Comparison of ENCODE assay signal across 8 cellular contexts in the genomic region with DNA sequence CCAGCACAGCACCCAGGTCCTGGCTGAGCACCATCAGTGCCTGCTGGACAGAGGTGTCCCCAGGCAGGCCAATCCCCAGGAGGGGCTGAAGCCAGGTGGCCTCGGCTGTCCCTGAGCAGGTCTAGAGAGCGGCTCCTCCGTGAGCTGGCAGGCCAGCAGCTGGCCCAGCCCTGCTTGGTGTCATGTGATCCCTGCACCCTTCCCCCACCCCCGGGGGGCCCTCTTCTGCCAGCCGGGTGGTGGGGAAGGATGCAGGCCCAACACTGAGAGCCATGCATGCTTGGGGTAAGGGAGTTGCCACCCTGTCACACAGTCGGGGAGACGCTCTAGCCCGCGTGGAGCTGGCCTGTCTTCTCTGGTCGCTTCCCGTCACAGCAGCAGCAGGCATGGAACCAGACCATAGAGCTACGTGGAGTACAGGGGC. TPM values are rescaled to one million over a fixed set of nuclear protein-coding genes. Genes with fewer than 3 reads are reported as not detected.
DNase-seq lines count a peak whose midpoint lies in the region; ATAC-seq and TF ChIP-seq lines count a peak whose summit lies in the region.

No MANE protein-coding gene starts in this region.

- H3K9me3 Mint-ChIP-seq in activated naive CD4-positive, alpha-beta T cell treated with anti-CD3 and anti-CD28 coated beads, Interleukin-2, amount 50 U/mL, for 24 hours = no peaks in the 10 kb centered on the region
- H3K9me3 Mint-ChIP-seq in mesothelial cell of epicardium = no peaks in the 10 kb centered on the region

- H3K4me1 Mint-ChIP-seq in activated naive CD4-positive, alpha-beta T cell treated with anti-CD3 and anti-CD28 coated beads, Interleukin-2, amount 50 U/mL, for 24 hours = peaks cover 47% of the 10 kb centered on the region
- peaks cover 26% of the 10 kb centered on the region for H3K4me1 Mint-ChIP-seq in mesothelial cell of epicardium

- intact Hi-C loops in ascending aorta (cut with DNase I) (no loop called here), upper lobe of right lung (cut with DNase I) (no loop called here)

- H3K27ac Mint-ChIP-seq in activated naive CD4-positive, alpha-beta T cell treated with anti-CD3 and anti-CD28 coated beads, Interleukin-2, amount 50 U/mL, for 24 hours = no peak overlapping the region
- H3K27ac Mint-ChIP-seq in mesothelial cell of epicardium = peak overlapping the region; percentile 12

- peaks cover 11 to 24% of the 10 kb centered on the region in 2 donors for H3K4me1 ChIP-seq in ascending aorta
- peaks cover 68% of the 10 kb centered on the region for H3K4me1 ChIP-seq in upper lobe of right lung

- ATAC-seq in upper lobe of right lung = peak; percentile 1
- no peak for ATAC-seq in esophagus mucosa
- no peak for ATAC-seq in GM18861 (IDR thresholded peaks at IDR 0.05; ENCODE audit: unreplicated experiment)
- ATAC-seq in HG02678 (IDR thresholded peaks at IDR 0.05; ENCODE audit: unreplicated experiment) = no peak

- no peaks in the 10 kb centered on the region for H3K27me3 Mint-ChIP-seq in activated naive CD4-positive, alpha-beta T cell treated with anti-CD3 and anti-CD28 coated beads, Interleukin-2, amount 50 U/mL, for 24 hours
- no peaks in the 10 kb centered on the region for H3K27me3 Mint-ChIP-seq in mesothelial cell of epicardium (ENCODE audit: low read depth)

- TF ChIP-seq CTCF in ascending aorta (IDR thresholded peaks at IDR 0.05) (no peak), mesothelial cell of epicardium (IDR thresholded peaks at IDR 0.05; ENCODE audit: unreplicated experiment) (no peak), upper lobe of right lung (IDR thresholded peaks at IDR 0.05) (no peak)

- H3K9me3 ChIP-seq in ascending aorta (no peaks in the 10 kb centered on the region), upper lobe of right lung (no peaks in the 10 kb centered on the region)

- H3K27ac ChIP-seq in ascending aorta = peak overlapping the region; percentile 67 to 68
- peak overlapping the region; percentile 80 for H3K27ac ChIP-seq in upper lobe of right lung

- H3K27me3 ChIP-seq in ascending aorta (no peaks in the 10 kb centered on the region), upper lobe of right lung (no peaks in the 10 kb centered on the region)

- no peak for DNase-seq in activated naive CD4-positive, alpha-beta T cell treated with anti-CD3 and anti-CD28 coated beads, Interleukin-2, amount 50 U/mL, for 16 hours
- peak in 1 of 2 donors; percentile 64 for DNase-seq in ascending aorta (ENCODE audit: low spot score in 2 of 2)
- DNase-seq in mesothelial cell of epicardium (ENCODE audit: low spot score in 2 of 2, unreplicated experiment in 2 of 2) = no peak
- peak; percentile 76 for DNase-seq in upper lobe of right lung

- H3K4me3 ChIP-seq in ascending aorta (peak overlapping the region in 1 of 2 donors; percentile 11), upper lobe of right lung (peak overlapping the region; percentile 8)

- peaks cover 6% of the 10 kb centered on the region for H3K36me3 Mint-ChIP-seq in activated naive CD4-positive, alpha-beta T cell treated with anti-CD3 and anti-CD28 coated beads, Interleukin-2, amount 50 U/mL, for 24 hours
- H3K36me3 Mint-ChIP-seq in mesothelial cell of epicardium = peaks cover 8% of the 10 kb centered on the region

- peaks cover 18 to 27% of the 10 kb centered on the region in 2 donors for H3K36me3 ChIP-seq in ascending aorta
- H3K36me3 ChIP-seq in upper lobe of right lung = peaks cover 28% of the 10 kb centered on the region

- peak overlapping the region; percentile 11 for H3K4me3 Mint-ChIP-seq in activated naive CD4-positive, alpha-beta T cell treated with anti-CD3 and anti-CD28 coated beads, Interleukin-2, amount 50 U/mL, for 24 hours
- H3K4me3 Mint-ChIP-seq in mesothelial cell of epicardium = no peak overlapping the region

RNA-seq across cellular contexts. Expression of gene RALGDS, which starts 7.1 kb away (rescaled TPM):
- 53.9 TPM for total RNA-seq in ascending aorta
- 78.9 to 83.5 TPM (median 82.9 TPM) in 3 replicates for total RNA-seq in mesothelial cell of epicardium
- 66.3 TPM for total RNA-seq in upper lobe of right lung
- total RNA-seq in esophagus mucosa = 35.0 TPM

RNA-seq across cellular contexts. Expression of gene GBGT1, which starts 49.8 kb away (rescaled TPM):
- total RNA-seq in ascending aorta (13.4 TPM), mesothelial cell of epicardium (29.1 to 32.8 TPM (median 31.8 TPM) in 3 replicates), upper lobe of right lung (27.4 TPM), esophagus mucosa (2.0 TPM)

RNA-seq across cellular contexts. Expression of gene CEL, which starts 52.2 kb away (rescaled TPM):
- total RNA-seq in ascending aorta = not detected
- total RNA-seq in mesothelial cell of epicardium = 4.3 to 5.0 TPM (median 4.6 TPM) in 3 replicates
- 0.75 TPM for total RNA-seq in upper lobe of right lung
- total RNA-seq in esophagus mucosa = 2.4 TPM
